1 cellular context compared by ENCODE assay signal in genomic region chr20:31576751-31577150, GRCh38.
TF ChIP-seq lines count a peak whose summit lies in the region.

No MANE protein-coding gene starts in this region.

TF ChIP-seq in H1, 55 proteins besides CTCF, POLR2A, EP300 and RAD21:
- TF ChIP-seq USF2 (IDR thresholded peaks at IDR 0.05; ENCODE audit: low read length) (no peak), SRF (IDR thresholded peaks at IDR 0.05; ENCODE audit: low read depth, low read length) (no peak), POLR2AphosphoS5 (IDR thresholded peaks at IDR 0.05; ENCODE audit: low read depth, low read length) (no peak), ASH2L (IDR thresholded peaks at IDR 0.05; ENCODE audit: low read length) (no peak), CHD2 (IDR thresholded peaks at IDR 0.05; ENCODE audit: low read length) (no peak), JUN (IDR thresholded peaks at IDR 0.05; ENCODE audit: low read depth, low read length) (no peak), SP1 (IDR thresholded peaks at IDR 0.05; ENCODE audit: low read depth, low read length) (no peak), BACH1 (IDR thresholded peaks at IDR 0.05; ENCODE audit: low read length) (no peak), HDAC2 (IDR thresholded peaks at IDR 0.05; ENCODE audit: borderline replicate concordance in 1 of 2, low read depth in 2 of 2, low read length in 2 of 2) (no peak), TAF7 (optimal IDR thresholded peaks at IDR 0.05; ENCODE audit: borderline replicate concordance, low read depth, low read length) (no peak), CTBP2 (IDR thresholded peaks at IDR 0.05; ENCODE audit: borderline replicate concordance, insufficient read depth, insufficient read length, low read length) (no peak), TCF12 (IDR thresholded peaks at IDR 0.05; ENCODE audit: low read depth, low read length) (no peak), FOSL1 (IDR thresholded peaks at IDR 0.05; ENCODE audit: insufficient read depth, low read depth, low read length) (no peak)
- TF ChIP-seq, protein P1, sequence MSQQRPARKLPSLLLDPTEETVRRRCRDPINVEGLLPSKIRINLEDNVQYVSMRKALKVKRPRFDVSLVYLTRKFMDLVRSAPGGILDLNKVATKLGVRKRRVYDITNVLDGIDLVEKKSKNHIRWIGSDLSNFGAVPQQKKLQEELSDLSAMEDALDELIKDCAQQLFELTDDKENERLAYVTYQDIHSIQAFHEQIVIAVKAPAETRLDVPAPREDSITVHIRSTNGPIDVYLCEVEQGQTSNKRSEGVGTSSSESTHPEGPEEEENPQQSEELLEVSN (IDR thresholded peaks at IDR 0.05) = no peak
TF ChIP-seq in H1: peak in this region for 0.
